In the genomic region with DNA sequence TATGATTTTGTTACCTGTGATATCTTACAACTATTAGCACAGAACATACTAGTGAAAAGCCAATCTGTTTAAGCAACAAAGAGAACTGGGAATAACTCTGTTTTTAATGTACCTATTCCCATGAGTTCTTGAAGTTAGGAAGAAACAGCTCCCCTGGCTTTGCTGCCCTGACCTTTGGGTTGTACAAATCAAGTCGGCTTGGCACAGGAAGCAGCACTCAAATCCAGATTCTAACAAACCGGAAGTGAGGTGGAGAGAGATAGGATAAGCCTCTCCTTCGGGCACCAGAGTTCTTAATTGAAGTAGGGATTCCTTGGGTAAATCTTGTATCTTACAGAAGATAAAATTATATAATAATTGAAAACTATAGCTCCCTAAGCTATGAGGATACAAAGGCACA, we compare ENCODE assay signal across 1 cellular context.
TF ChIP-seq lines count a peak whose summit lies in the region.

No MANE protein-coding gene starts in this region.

TF ChIP-seq in K562, 482 proteins besides CTCF, POLR2A, EP300 and RAD21 (continued from another document):
- TF ChIP-seq, protein P1, sequence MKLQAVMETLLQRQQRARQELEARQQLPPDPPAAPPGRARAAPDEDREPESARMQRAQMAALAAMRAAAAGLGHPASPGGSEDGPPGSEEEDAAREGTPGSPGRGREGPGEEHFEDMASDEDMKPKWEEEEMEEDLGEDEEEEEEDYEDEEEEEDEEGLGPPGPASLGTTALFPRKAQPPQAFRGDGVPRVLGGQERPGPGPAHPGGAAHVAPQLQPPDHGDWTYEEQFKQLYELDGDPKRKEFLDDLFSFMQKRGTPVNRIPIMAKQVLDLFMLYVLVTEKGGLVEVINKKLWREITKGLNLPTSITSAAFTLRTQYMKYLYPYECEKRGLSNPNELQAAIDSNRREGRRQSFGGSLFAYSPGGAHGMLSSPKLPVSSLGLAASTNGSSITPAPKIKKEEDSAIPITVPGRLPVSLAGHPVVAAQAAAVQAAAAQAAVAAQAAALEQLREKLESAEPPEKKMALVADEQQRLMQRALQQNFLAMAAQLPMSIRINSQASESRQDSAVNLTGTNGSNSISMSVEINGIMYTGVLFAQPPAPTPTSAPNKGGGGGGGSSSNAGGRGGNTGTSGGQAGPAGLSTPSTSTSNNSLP (IDR thresholded peaks at IDR 0.05; ENCODE audit: borderline replicate concordance, low read depth, low read length) = no peak
- TF ChIP-seq ZNF316 (IDR thresholded peaks at IDR 0.05) = no peak
- no peak for TF ChIP-seq PCBP1 (IDR thresholded peaks at IDR 0.05; ENCODE audit: low read depth, low read length, poor library complexity, severe bottlenecking)
